In genomic region chr15:60569596-60569995, GRCh38 we compare ENCODE assay signal across 15 cellular contexts.
DNase-seq lines count a peak whose midpoint lies in the region; ATAC-seq lines count a peak whose summit lies in the region.
"Had no signal": no experiment of that assay in that cellular context is flagged by ENCODE, and none has a peak within 500 bp of the region (broad histone marks: within the 10 kb centered on the region; RNA-seq: fewer than 3 reads in every experiment).

No MANE protein-coding gene starts in this region.

- H3K9me3 Mint-ChIP-seq in activated T-helper 2 cell treated with anti-CD3 and anti-CD28 coated beads, Interferon-gamma antibody, Interleukin-2, Interleukin-4, amounts not matched to agents 10 μg/mL and 5 μg/mL and 100 μg/mL, durations not matched to agents 14 hours and 24 hours and 36 hours, result no peaks in the 10 kb centered on the region
- no peaks in the 10 kb centered on the region for H3K9me3 Mint-ChIP-seq in naive thymus-derived CD4-positive, alpha-beta T cell

- peak; percentile 44 for DNase-seq in COLO829 (ENCODE audit: low spot score)
- DNase-seq in HAP-1 (ENCODE audit: low spot score in 2 of 2), result peak; percentile 38 to 86
- DNase-seq in activated T-helper 2 cell treated with anti-CD3 and anti-CD28 coated beads, Interferon-gamma antibody, Interleukin-2, Interleukin-4, amounts not matched to agents 10 μg/mL and 5 μg/mL and 100 μg/mL, durations not matched to agents 14 hours and 24 hours and 36 hours (ENCODE audit: low spot score), result no peak
- DNase-seq in naive thymus-derived CD4-positive, alpha-beta T cell, result peak in 1 of 9 donors; percentile 21
- no peak for DNase-seq in NOMO-1 (lab: John Stamatoyannopoulos, UW; ENCODE audit: unreplicated experiment in 2 of 2)
- DNase-seq: DMS153; foreskin melanocyte; left ventricle myocardium inferior; NCI-H1092; ovary; stimulated activated CD4-positive, alpha-beta T cell treated with anti-CD3 and anti-CD28 coated beads, Interleukin-2, amount 100 ng/mL, for 48 hours had no signal

- no peaks in the 10 kb centered on the region for H3K27me3 ChIP-seq in HAP-1 (ENCODE audit: low read depth)
- H3K27me3 ChIP-seq in naive thymus-derived CD4-positive, alpha-beta T cell (ENCODE audit: control insufficient read depth in 2 of 2, insufficient read depth in 2 of 2, low read length in 2 of 2), result no peaks in the 10 kb centered on the region
- H3K27me3 ChIP-seq: ovary had no signal

- peaks cover 38% of the 10 kb centered on the region for H3K4me1 ChIP-seq in HAP-1
- H3K4me1 ChIP-seq in naive thymus-derived CD4-positive, alpha-beta T cell (ENCODE audit: control insufficient read depth in 2 of 2, insufficient read depth in 2 of 2, low read length in 2 of 2), result peaks cover 79 to 80% of the 10 kb centered on the region in 2 donors

- H3K27ac Mint-ChIP-seq in activated T-helper 2 cell treated with anti-CD3 and anti-CD28 coated beads, Interferon-gamma antibody, Interleukin-2, Interleukin-4, amounts not matched to agents 10 μg/mL and 5 μg/mL and 100 μg/mL, durations not matched to agents 14 hours and 24 hours and 36 hours, result peak overlapping the region; percentile 47
- peak overlapping the region; percentile 21 to 92 (median 77) for H3K27ac Mint-ChIP-seq in naive thymus-derived CD4-positive, alpha-beta T cell
- H3K27ac Mint-ChIP-seq: B cell had no signal

- H3K4me3 Mint-ChIP-seq in activated T-helper 2 cell treated with anti-CD3 and anti-CD28 coated beads, Interferon-gamma antibody, Interleukin-2, Interleukin-4, amounts not matched to agents 10 μg/mL and 5 μg/mL and 100 μg/mL, durations not matched to agents 14 hours and 24 hours and 36 hours (ENCODE audit: low read depth), result peak overlapping the region; percentile 5
- H3K4me3 Mint-ChIP-seq in naive thymus-derived CD4-positive, alpha-beta T cell, result peak overlapping the region; percentile 3 to 80 (median 57)
- H3K4me3 Mint-ChIP-seq: B cell had no signal

- peaks cover 57% of the 10 kb centered on the region for H3K4me1 Mint-ChIP-seq in activated T-helper 2 cell treated with anti-CD3 and anti-CD28 coated beads, Interferon-gamma antibody, Interleukin-2, Interleukin-4, amounts not matched to agents 10 μg/mL and 5 μg/mL and 100 μg/mL, durations not matched to agents 14 hours and 24 hours and 36 hours (ENCODE audit: low read depth)
- H3K4me1 Mint-ChIP-seq in naive thymus-derived CD4-positive, alpha-beta T cell, result peaks cover 67 to 99% (median 93%) of the 10 kb centered on the region in 7 donors

- H3K36me3 Mint-ChIP-seq in activated T-helper 2 cell treated with anti-CD3 and anti-CD28 coated beads, Interferon-gamma antibody, Interleukin-2, Interleukin-4, amounts not matched to agents 10 μg/mL and 5 μg/mL and 100 μg/mL, durations not matched to agents 14 hours and 24 hours and 36 hours (ENCODE audit: low read depth), result peaks cover 20% of the 10 kb centered on the region
- peaks cover 3 to 29% (median 11%) of the 10 kb centered on the region in 5 donors for H3K36me3 Mint-ChIP-seq in naive thymus-derived CD4-positive, alpha-beta T cell

- in situ Hi-C loops in HAP-1 (cut with MboI; ENCODE audit: low sequenced_read_pairs), result no loop called here

- POLR2A ChIA-PET in naive thymus-derived CD4-positive, alpha-beta T cell (lab: Charles Lee), result interaction anchor here (0.6 to 2.5 kb wide), 9 partner anchors 10 to 294 kb away, joined by 3 to 15 read pairs (median 3); no protein-coding TSS in a partner anchor

- no peaks in the 10 kb centered on the region for H3K9me3 ChIP-seq in HAP-1
- H3K9me3 ChIP-seq in naive thymus-derived CD4-positive, alpha-beta T cell (ENCODE audit: control insufficient read depth in 2 of 3, low read length in 3 of 3), result no peaks in the 10 kb centered on the region
- H3K9me3 ChIP-seq: left ventricle myocardium inferior, ovary, thoracic aorta had no signal

- no peaks in the 10 kb centered on the region for H3K36me3 ChIP-seq in HAP-1 (replicated peaks)
- H3K36me3 ChIP-seq in naive thymus-derived CD4-positive, alpha-beta T cell (ENCODE audit: control insufficient read depth in 2 of 3, insufficient read depth in 3 of 3, low read length in 3 of 3), result no peaks in the 10 kb centered on the region
- H3K36me3 ChIP-seq: left ventricle myocardium inferior, ovary, thoracic aorta had no signal

- peaks cover 2% of the 10 kb centered on the region for H3K27me3 Mint-ChIP-seq in activated T-helper 2 cell treated with anti-CD3 and anti-CD28 coated beads, Interferon-gamma antibody, Interleukin-2, Interleukin-4, amounts not matched to agents 10 μg/mL and 5 μg/mL and 100 μg/mL, durations not matched to agents 14 hours and 24 hours and 36 hours (ENCODE audit: low read depth)
- H3K27me3 Mint-ChIP-seq in naive thymus-derived CD4-positive, alpha-beta T cell, result no peaks in the 10 kb centered on the region
- H3K27me3 Mint-ChIP-seq: B cell had no signal

- no peak overlapping the region for H3K4me3 ChIP-seq in HAP-1
- peak overlapping the region; percentile 10 for H3K4me3 ChIP-seq in naive thymus-derived CD4-positive, alpha-beta T cell (ENCODE audit: low read length)
- H3K4me3 ChIP-seq: left ventricle myocardium inferior, ovary, thoracic aorta had no signal

- ATAC-seq in naive thymus-derived CD4-positive, alpha-beta T cell, result no peak
- ATAC-seq in GM19324 (IDR thresholded peaks at IDR 0.05; ENCODE audit: low FRiP score, unreplicated experiment), result no peak
- ATAC-seq in HG03342 (IDR thresholded peaks at IDR 0.05; ENCODE audit: unreplicated experiment), result no peak

- CTCF ChIA-PET in naive thymus-derived CD4-positive, alpha-beta T cell (lab: Charles Lee), result interaction anchor here (0.6 to 2.2 kb wide), 4 partner anchors 10 to 879 kb away, joined by 3 to 10 read pairs (median 6); no protein-coding TSS in a partner anchor

- intact Hi-C loops in activated T-helper 2 cell treated with anti-CD3 and anti-CD28 coated beads, Interferon-gamma antibody, Interleukin-2, Interleukin-4, amounts not matched to agents 10 μg/mL and 5 μg/mL and 100 μg/mL, durations not matched to agents 14 hours and 24 hours and 36 hours (cut with micrococcal nuclease), result loop anchor here (2.0 kb wide), 1 partner anchor 13 kb away; no protein-coding TSS in a partner anchor
- intact Hi-C loops in naive thymus-derived CD4-positive, alpha-beta T cell (cut with micrococcal nuclease), result loop anchor here (2.0 kb wide), 1 partner anchor 19 kb away; no protein-coding TSS in a partner anchor

- H3K27ac ChIP-seq in naive thymus-derived CD4-positive, alpha-beta T cell (ENCODE audit: low read depth, low read length), result peak overlapping the region; percentile 2
- H3K27ac ChIP-seq: left ventricle myocardium inferior, ovary, thoracic aorta had no signal

Comparison
In these comparisons a context has a peak if more than half of its experiments do, and no peak if none do; other contexts are left out.
1. DNase-seq: peak in COLO829 (single experiment) and HAP-1 (2 of 2); none in activated T-helper 2 cell treated with anti-CD3 and anti-CD28 coated beads, Interferon-gamma antibody, Interleukin-2, Interleukin-4, amounts not matched to agents 10 μg/mL and 5 μg/mL and 100 μg/mL, durations not matched to agents 14 hours and 24 hours and 36 hours (single experiment) and NOMO-1 (0 of 2).